Comparison of ENCODE assay signal across 8 cellular contexts in genomic region chr5:114789773-114790402, GRCh38.
DNase-seq lines count a peak whose midpoint lies in the region; ATAC-seq lines count a peak whose summit lies in the region.

No MANE protein-coding gene starts in this region.

- no peak overlapping the region for H3K4me3 Mint-ChIP-seq in naive thymus-derived CD4-positive, alpha-beta T cell

- in situ Hi-C loops in G401 (cut with HindIII; ENCODE audit: low sequenced_read_pairs): no loop called here

- no peak overlapping the region for H3K27ac Mint-ChIP-seq in naive thymus-derived CD4-positive, alpha-beta T cell

- H3K36me3 Mint-ChIP-seq in naive thymus-derived CD4-positive, alpha-beta T cell: no peaks in the 10 kb centered on the region

- POLR2A ChIA-PET in naive thymus-derived CD4-positive, alpha-beta T cell (lab: Charles Lee): no interaction called here

- ATAC-seq in GM21515 (IDR thresholded peaks at IDR 0.05; ENCODE audit: unreplicated experiment): peak; percentile 63
- no peak for ATAC-seq in naive thymus-derived CD4-positive, alpha-beta T cell

- H3K4me3 ChIP-seq in naive thymus-derived CD4-positive, alpha-beta T cell (ENCODE audit: low read length): no peak overlapping the region

- H3K27ac ChIP-seq in naive thymus-derived CD4-positive, alpha-beta T cell (ENCODE audit: low read depth, low read length): no peak overlapping the region

- no peaks in the 10 kb centered on the region for H3K4me1 ChIP-seq in naive thymus-derived CD4-positive, alpha-beta T cell (ENCODE audit: control insufficient read depth in 2 of 2, insufficient read depth in 2 of 2, low read length in 2 of 2)

- DNase-seq in G401 (ENCODE audit: low spot score) (peak; percentile 65), LoVo (ENCODE audit: low spot score) (peak; percentile 40), astrocyte of the hippocampus (ENCODE audit: low read depth, low spot score) (peak; percentile 31), middle frontal gyrus (ENCODE audit: extremely low spot score, low spot score) (peak; percentile 17), posterior vena cava (ENCODE audit: low spot score) (no peak)
- DNase-seq in activated CD8-positive, alpha-beta memory T cell treated with anti-CD3 and anti-CD28 coated beads, Interleukin-2, amount 50 U/mL, for 48 hours: no peak
- no peak for DNase-seq in naive thymus-derived CD4-positive, alpha-beta T cell

- no peaks in the 10 kb centered on the region for H3K9me3 ChIP-seq in naive thymus-derived CD4-positive, alpha-beta T cell (ENCODE audit: control insufficient read depth in 2 of 3, low read length in 3 of 3)

- peaks cover 0 to 7% (median 0%) of the 10 kb centered on the region in 5 donors for H3K27me3 Mint-ChIP-seq in naive thymus-derived CD4-positive, alpha-beta T cell

- no peaks in the 10 kb centered on the region for H3K36me3 ChIP-seq in naive thymus-derived CD4-positive, alpha-beta T cell (ENCODE audit: control insufficient read depth in 2 of 3, insufficient read depth in 3 of 3, low read length in 3 of 3)

- H3K9me3 Mint-ChIP-seq in naive thymus-derived CD4-positive, alpha-beta T cell: peaks cover 0 to 6% (median 0%) of the 10 kb centered on the region in 11 donors

- CTCF ChIA-PET in naive thymus-derived CD4-positive, alpha-beta T cell (lab: Charles Lee): no interaction called here

- no peaks in the 10 kb centered on the region for H3K4me1 Mint-ChIP-seq in naive thymus-derived CD4-positive, alpha-beta T cell

- intact Hi-C loops in posterior vena cava (cut with DNase I): no loop called here
- intact Hi-C loops in naive thymus-derived CD4-positive, alpha-beta T cell (cut with micrococcal nuclease): loop anchor here in 1 of 2 donors (5.0 kb wide), 1 partner anchor 1178 kb away; no protein-coding TSS in a partner anchor

- no peaks in the 10 kb centered on the region for H3K27me3 ChIP-seq in naive thymus-derived CD4-positive, alpha-beta T cell (ENCODE audit: control insufficient read depth in 2 of 2, insufficient read depth in 2 of 2, low read length in 2 of 2)

Comparison
In these comparisons a context has a peak if more than half of its experiments do, and no peak if none do; other contexts are left out.
1. DNase-seq: peak in G401 (single experiment), LoVo (single experiment), astrocyte of the hippocampus (single experiment) and middle frontal gyrus (single experiment); none in posterior vena cava (single experiment), activated CD8-positive, alpha-beta memory T cell treated with anti-CD3 and anti-CD28 coated beads, Interleukin-2, amount 50 U/mL, for 48 hours (single experiment) and naive thymus-derived CD4-positive, alpha-beta T cell (0 of 9).